ENCODE assay signal across 10 cellular contexts in genomic region chr15:74783808-74784175, GRCh38. TPM values are rescaled to one million over a fixed set of nuclear protein-coding genes. Genes with fewer than 3 reads are reported as not detected.
DNase-seq lines count a peak whose midpoint lies in the region; ATAC-seq, FAIRE-seq and TF ChIP-seq lines count a peak whose summit lies in the region.
"Had no signal": no experiment of that assay in that cellular context is flagged by ENCODE, and none has a peak within 500 bp of the region (broad histone marks: within the 10 kb centered on the region; RNA-seq: fewer than 3 reads in every experiment).

No MANE protein-coding gene starts in this region.

- H3K36me3 Mint-ChIP-seq in astrocyte (ENCODE audit: low read depth, unreplicated experiment) (peaks cover 3% of the 10 kb centered on the region), mesothelial cell of epicardium (no peaks in the 10 kb centered on the region)

- in situ Hi-C loops in GM13977 (cut with MboI; ENCODE audit: low pct_unique_long_range_greater_than_20kb, low sequenced_read_pairs, unreplicated experiment), result no loop called here

- H3K4me1 ChIP-seq in right atrium auricular region (peaks cover 0 to 83% of the 10 kb centered on the region in 2 donors), astrocyte (ENCODE audit: insufficient read depth, low read length) (peaks cover 47% of the 10 kb centered on the region)

- H3K4me3 Mint-ChIP-seq in astrocyte (ENCODE audit: unreplicated experiment) (peak overlapping the region; percentile 90), mesothelial cell of epicardium (peak overlapping the region; percentile 85)

- H3K27ac Mint-ChIP-seq in astrocyte (ENCODE audit: unreplicated experiment) (peak overlapping the region; percentile 47), mesothelial cell of epicardium (peak overlapping the region; percentile 50)

- H3K9me3 ChIP-seq in right atrium auricular region (no peaks in the 10 kb centered on the region), astrocyte (ENCODE audit: insufficient read depth, low read depth, low read length) (no peaks in the 10 kb centered on the region)

- peaks cover 29% of the 10 kb centered on the region for H3K4me1 Mint-ChIP-seq in astrocyte (ENCODE audit: low read depth, unreplicated experiment)
- H3K4me1 Mint-ChIP-seq in mesothelial cell of epicardium, result peaks cover 46% of the 10 kb centered on the region

- no peak for DNase-seq in right atrium auricular region (ENCODE audit: low spot score)
- DNase-seq in Right ventricle myocardium superior, result no peak
- DNase-seq in astrocyte (ENCODE audit: low read depth), result no peak
- DNase-seq in mesothelial cell of epicardium (ENCODE audit: low spot score in 2 of 2, unreplicated experiment in 2 of 2), result no peak
- DNase-seq in NCI-H69 (lab: John Stamatoyannopoulos, UW), result no peak
- DNase-seq in RKO (ENCODE audit: low spot score), result no peak
- DNase-seq in GM13977 (ENCODE audit: low spot score), result no peak
- DNase-seq: NCI-H1694 had no signal

- no peak overlapping the region for H2AFZ ChIP-seq in astrocyte (ENCODE audit: low read depth, low read length)

- H3K27me3 Mint-ChIP-seq in astrocyte (ENCODE audit: low read depth, unreplicated experiment) (peaks cover 3% of the 10 kb centered on the region), mesothelial cell of epicardium (ENCODE audit: low read depth) (peaks cover 2% of the 10 kb centered on the region)

- H3K4me3 ChIP-seq in right atrium auricular region, result peak overlapping the region; percentile 69 to 80
- H3K4me3 ChIP-seq in astrocyte (ENCODE audit: insufficient read depth, low read depth, low read length), result peak overlapping the region; percentile 74

- no peak for FAIRE-seq in astrocyte (lab: Jason Lieb, UNC)
- FAIRE-seq: G401.6 had no signal

- peaks cover 64% of the 10 kb centered on the region for H3K79me2 ChIP-seq in astrocyte (ENCODE audit: insufficient read depth, low read length)

- H3K36me3 ChIP-seq in right atrium auricular region, result no peaks in the 10 kb centered on the region
- no peaks in the 10 kb centered on the region for H3K36me3 ChIP-seq in astrocyte (ENCODE audit: insufficient read depth, low read length)

- peaks cover 63% of the 10 kb centered on the region for H4K20me1 ChIP-seq in astrocyte (ENCODE audit: insufficient read depth, low read length)

- no peaks in the 10 kb centered on the region for H3K27me3 ChIP-seq in right atrium auricular region
- H3K27me3 ChIP-seq in astrocyte (ENCODE audit: insufficient read depth, low read length), result no peaks in the 10 kb centered on the region

- H3K4me2 ChIP-seq in astrocyte (ENCODE audit: low read length), result peak overlapping the region; percentile 100

- H3K27ac ChIP-seq in right atrium auricular region (peak overlapping the region; percentile 91 to 92), astrocyte (ENCODE audit: low read depth, low read length) (no peak overlapping the region)

- intact Hi-C loops in Right ventricle myocardium superior (cut with DNase I), result no loop called here

- H3K9ac ChIP-seq in astrocyte (ENCODE audit: low read length), result peak overlapping the region; percentile 84

- ATAC-seq in Right ventricle myocardium superior (ENCODE audit: poor library complexity) (no peak), HG02763 (IDR thresholded peaks at IDR 0.05; ENCODE audit: unreplicated experiment) (no peak)

- no peak for TF ChIP-seq CTCF in right atrium auricular region (IDR thresholded peaks at IDR 0.05)
- no peak for TF ChIP-seq CTCF in astrocyte (IDR thresholded peaks at IDR 0.05; ENCODE audit: insufficient read depth, low read depth, low read length)
- no peak for TF ChIP-seq CTCF in mesothelial cell of epicardium (IDR thresholded peaks at IDR 0.05; ENCODE audit: unreplicated experiment)
- TF ChIP-seq CTCF in GM13977 (IDR thresholded peaks at IDR 0.05; ENCODE audit: extremely low read depth, insufficient read depth, missing control alignments), result no peak

- H3K9me3 Mint-ChIP-seq in astrocyte (ENCODE audit: unreplicated experiment) (no peaks in the 10 kb centered on the region), mesothelial cell of epicardium (no peaks in the 10 kb centered on the region)

RNA-seq across cellular contexts. Expression of gene CSK, which starts 1.9 kb away (rescaled TPM):
- total RNA-seq in right atrium auricular region, result 10 to 100 TPM; 25.6 to 26.8 TPM
- 45.5 TPM for total RNA-seq in Right ventricle myocardium superior
- 45.4 and 49.8 TPM in 2 replicates for total RNA-seq in astrocyte
- 57.0 to 59.0 TPM (median 58.1 TPM) in 3 replicates for total RNA-seq in mesothelial cell of epicardium

RNA-seq across cellular contexts. Expression of gene LMAN1L, which starts 28.8 kb away (rescaled TPM):
- total RNA-seq in right atrium auricular region (10 to 100 TPM; 13.8 to 88.7 TPM), Right ventricle myocardium superior (20.6 TPM), astrocyte (0.32 TPM in 1 of 2 replicates, not detected in the other), mesothelial cell of epicardium (0.16 to 0.65 TPM (median 0.35 TPM) in 3 replicates)

RNA-seq across cellular contexts. Expression of gene CYP1A2, which starts 35.1 kb away (rescaled TPM):
- total RNA-seq in right atrium auricular region, result not detected
- total RNA-seq in Right ventricle myocardium superior, result not detected
- total RNA-seq in astrocyte, result not detected in 2 replicates
- total RNA-seq in mesothelial cell of epicardium, result 0.09 TPM in 1 of 3 replicates, not detected in the others

RNA-seq across cellular contexts. Expression of gene CPLX3, which starts 42.6 kb away (rescaled TPM):
- total RNA-seq in right atrium auricular region, result 10 to 100 TPM in 1 of 2 donors, 1 to 10 TPM in 1; 1.1 to 10.8 TPM
- 3.6 TPM for total RNA-seq in Right ventricle myocardium superior
- not detected in 2 replicates for total RNA-seq in astrocyte
- 0.14 TPM in 1 of 3 replicates, not detected in the others for total RNA-seq in mesothelial cell of epicardium

RNA-seq across cellular contexts. Expression of gene CYP1A1, which starts 58.5 kb away (rescaled TPM):
- total RNA-seq in right atrium auricular region, result 1 to 10 TPM in 1 of 2 donors, not detected in 1; 1.0 TPM
- 0.30 TPM for total RNA-seq in Right ventricle myocardium superior
- 0.58 and 0.91 TPM in 2 replicates for total RNA-seq in astrocyte
- total RNA-seq in mesothelial cell of epicardium, result 0.20 to 0.27 TPM in 2 of 3 replicates, not detected in the other
